1 cellular context compared by ENCODE assay signal in genomic region chr9:100087218-100087617, GRCh38.
TF ChIP-seq lines count a peak whose summit lies in the region.

No MANE protein-coding gene starts in this region.

TF ChIP-seq in HepG2, 621 proteins besides CTCF, POLR2A, EP300 and RAD21 (continued from another document):
- TF ChIP-seq ATF3 (CRISPR knock-in tag; IDR thresholded peaks at IDR 0.05) = no peak
- TF ChIP-seq ZBTB39 (CRISPR knock-in tag; IDR thresholded peaks at IDR 0.05) = no peak
- no peak for TF ChIP-seq ZNF235 (CRISPR knock-in tag; IDR thresholded peaks at IDR 0.05; ENCODE audit: borderline replicate concordance)
- TF ChIP-seq ZNF567 (CRISPR knock-in tag; IDR thresholded peaks at IDR 0.05; ENCODE audit: borderline replicate concordance) = no peak
- no peak for TF ChIP-seq HOXA3 (CRISPR knock-in tag; IDR thresholded peaks at IDR 0.05)
- no peak for TF ChIP-seq PHB2 (IDR thresholded peaks at IDR 0.05; ENCODE audit: partially characterized antibody)
- no peak for TF ChIP-seq ZNF878 (CRISPR knock-in tag; IDR thresholded peaks at IDR 0.05)
- no peak for TF ChIP-seq ZNF557 (CRISPR knock-in tag; IDR thresholded peaks at IDR 0.05)
- TF ChIP-seq THAP7 (CRISPR knock-in tag; IDR thresholded peaks at IDR 0.05) = no peak
- no peak for TF ChIP-seq CHD4 (IDR thresholded peaks at IDR 0.05; ENCODE audit: borderline replicate concordance, low read length)
- TF ChIP-seq CEBPB (IDR thresholded peaks at IDR 0.05; ENCODE audit: borderline replicate concordance, low read depth, low read length) = no peak
- no peak for TF ChIP-seq ZNF20 (CRISPR knock-in tag; IDR thresholded peaks at IDR 0.05)
- no peak for TF ChIP-seq DPF2 (CRISPR knock-in tag; IDR thresholded peaks at IDR 0.05; ENCODE audit: borderline replicate concordance, low read depth)
